In genomic region chr5:11904270-11904906, GRCh38 we compare ENCODE assay signal across 8 cellular contexts. TPM values are rescaled to one million over a fixed set of nuclear protein-coding genes. Genes with fewer than 3 reads are reported as not detected.
DNase-seq lines count a peak whose midpoint lies in the region; ATAC-seq and TF ChIP-seq lines count a peak whose summit lies in the region.

TSS of gene CTNND2 (minus strand) at chr5:11904446. CDS start at chr5:11903853, 593 bp downstream.

- no peak for ATAC-seq in CD8-positive, alpha-beta T cell

- no peaks in the 10 kb centered on the region for H3K9me3 ChIP-seq in testis
- H3K9me3 ChIP-seq in CD8-positive, alpha-beta T cell (ENCODE audit: low read length): no peaks in the 10 kb centered on the region

- H3K27me3 Mint-ChIP-seq in CD8-positive, alpha-beta T cell (ENCODE audit: low read depth): peaks cover 30% of the 10 kb centered on the region

- H3K36me3 ChIP-seq in testis (ENCODE audit: low read depth, missing control alignments): no peaks in the 10 kb centered on the region
- H3K36me3 ChIP-seq in CD8-positive, alpha-beta T cell (ENCODE audit: insufficient read depth, low read length): no peaks in the 10 kb centered on the region

- TF ChIP-seq POLR2A in testis (IDR thresholded peaks at IDR 0.05): no peak

- no peak within 1 kb of the TSS for H3K27ac ChIP-seq in testis
- no peak within 1 kb of the TSS for H3K27ac ChIP-seq in CD8-positive, alpha-beta T cell (ENCODE audit: low read depth, low read length)

- TF ChIP-seq CTCF in testis (IDR thresholded peaks at IDR 0.05): no peak
- TF ChIP-seq CTCF in CD8-positive, alpha-beta T cell (IDR thresholded peaks at IDR 0.05): no peak

- intact Hi-C loops in testis (cut with DNase I; ENCODE audit: low total_unique reads): no loop called here
- intact Hi-C loops in CD8-positive, alpha-beta T cell (cut with DNase I, micrococcal nuclease): no loop called here

- POLR2A ChIA-PET in CD8-positive, alpha-beta T cell (lab: Charles Lee): no interaction called here

- no peak within 1 kb of the TSS for H3K27ac Mint-ChIP-seq in CD8-positive, alpha-beta T cell

- peak; percentile 20 for DNase-seq in NCI-H1436 (lab: John Stamatoyannopoulos, UW)
- DNase-seq in NCI-H1436 treated with DMSO at 0.1 percent for 48 hours (lab: John Stamatoyannopoulos, UW): no peak
- peak; percentile 77 to 94 (median 92) for DNase-seq in NCI-H1417 (lab: John Stamatoyannopoulos, UW)
- peak; percentile 97 for DNase-seq in astrocyte of the hippocampus (ENCODE audit: low read depth, low spot score)
- peak; percentile 21 for DNase-seq in iris pigment epithelial cell (ENCODE audit: low read depth)
- peak; percentile 70 for DNase-seq in testis
- no peak for DNase-seq in CD8-positive, alpha-beta T cell
- no peak for DNase-seq in mesenteric fat pad (ENCODE audit: low spot score)

- no peaks in the 10 kb centered on the region for H3K27me3 ChIP-seq in testis
- H3K27me3 ChIP-seq in CD8-positive, alpha-beta T cell (ENCODE audit: insufficient read depth, low read length): no peaks in the 10 kb centered on the region

- 0% methylated on average over 3 to 30 of the region's 63 CpGs for WGBS in testis, 2 donors

- CTCF ChIA-PET in CD8-positive, alpha-beta T cell (lab: Charles Lee): no interaction called here

- peaks cover 2% of the 10 kb centered on the region for H3K9me3 Mint-ChIP-seq in CD8-positive, alpha-beta T cell

- H3K4me3 ChIP-seq in testis: peak within 1 kb of the TSS; percentile 33 to 51
- no peak within 1 kb of the TSS for H3K4me3 ChIP-seq in CD8-positive, alpha-beta T cell (ENCODE audit: low read depth, low read length)

- H3K4me1 ChIP-seq in testis: no peaks in the 10 kb centered on the region
- H3K4me1 ChIP-seq in CD8-positive, alpha-beta T cell (ENCODE audit: insufficient read depth, low read length): no peaks in the 10 kb centered on the region

- H3K36me3 Mint-ChIP-seq in CD8-positive, alpha-beta T cell: no peaks in the 10 kb centered on the region

- H3K4me1 Mint-ChIP-seq in CD8-positive, alpha-beta T cell (ENCODE audit: low read depth): peaks cover 6% of the 10 kb centered on the region

- H3K4me3 Mint-ChIP-seq in CD8-positive, alpha-beta T cell: no peak within 1 kb of the TSS

RNA-seq across cellular contexts. Expression of gene CTNND2, which starts in this region (rescaled TPM):
- total RNA-seq in testis (10 to 100 TPM; 11.3 to 17.2 TPM), mesenteric fat pad (1.8 TPM)
- 9.1 TPM for polyA plus RNA-seq in testis (ENCODE audit: insufficient read depth, low read depth, low replicate concordance)
- not detected for total RNA-seq in CD8-positive, alpha-beta T cell

Comparison
In these comparisons a context has a peak if more than half of its experiments do, and no peak if none do; other contexts are left out.
1. DNase-seq: peak in NCI-H1436 (single experiment), NCI-H1417 (3 of 3), astrocyte of the hippocampus (single experiment), iris pigment epithelial cell (single experiment) and testis (single experiment); none in NCI-H1436 treated with DMSO at 0.1 percent for 48 hours (single experiment), CD8-positive, alpha-beta T cell (0 of 7) and mesenteric fat pad (single experiment).